9 cellular contexts compared by ENCODE assay signal in the genomic region with DNA sequence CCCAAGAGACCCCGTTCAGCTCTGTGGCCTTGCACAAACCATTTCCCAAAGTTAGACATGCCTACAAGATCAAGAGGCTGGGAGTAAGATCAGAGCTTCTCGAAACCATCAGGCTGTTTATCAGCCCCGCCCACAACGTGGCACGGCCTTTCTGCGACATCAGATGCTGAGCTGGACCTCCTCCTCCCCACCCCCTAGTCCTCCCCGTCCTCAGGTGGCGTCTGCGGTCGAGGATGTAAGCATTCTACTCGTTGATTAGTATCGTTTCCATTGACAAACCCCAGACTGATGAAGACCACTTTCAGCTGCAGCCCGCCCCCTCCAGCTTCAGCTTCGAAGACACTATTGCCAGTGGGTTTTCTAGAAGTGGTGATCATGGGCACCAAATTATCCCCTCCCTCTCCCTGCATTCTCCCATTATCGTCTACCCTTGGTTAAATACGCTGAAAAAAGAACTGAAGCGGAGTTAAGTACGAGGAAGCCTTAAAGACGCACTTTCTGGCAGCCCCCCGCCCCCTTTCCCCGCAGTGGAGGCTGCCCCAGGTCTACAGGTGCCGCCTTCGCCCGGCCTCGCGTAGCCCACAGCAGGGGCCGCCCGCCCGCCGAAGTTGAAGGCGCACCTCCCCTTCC. TPM values are rescaled to one million over a fixed set of nuclear protein-coding genes. Genes with fewer than 3 reads are reported as not detected.
DNase-seq lines count a peak whose midpoint lies in the region; ATAC-seq, FAIRE-seq and TF ChIP-seq lines count a peak whose summit lies in the region.
"Had no signal": no experiment of that assay in that cellular context is flagged by ENCODE, and none has a peak within 500 bp of the region (broad histone marks: within the 10 kb centered on the region; RNA-seq: fewer than 3 reads in every experiment).

No MANE protein-coding gene starts in this region.

- no peaks in the 10 kb centered on the region for H3K36me3 ChIP-seq in pancreas

- H3K27me3 Mint-ChIP-seq in activated T-helper 1 cell treated with anti-CD3 and anti-CD28 coated beads, Interleukin-12 subunit alpha, Interleukin-12 subunit beta, Interleukin-2, Interleukin-4 antibody, amounts not matched to agents 30 ng/mL and 10 ng/mL and 1 ng/mL, durations not matched to agents 14 hours and 24 hours and 36 hours (ENCODE audit: insufficient read depth) = peaks cover 39% of the 10 kb centered on the region

- H3K27ac ChIP-seq in pancreas = peak overlapping the region; percentile 86 to 96 (median 91)

- H3K9me3 Mint-ChIP-seq in activated T-helper 1 cell treated with anti-CD3 and anti-CD28 coated beads, Interleukin-12 subunit alpha, Interleukin-12 subunit beta, Interleukin-2, Interleukin-4 antibody, amounts not matched to agents 30 ng/mL and 10 ng/mL and 1 ng/mL, durations not matched to agents 14 hours and 24 hours and 36 hours = no peaks in the 10 kb centered on the region

- no peak overlapping the region for H3K27ac Mint-ChIP-seq in activated T-helper 1 cell treated with anti-CD3 and anti-CD28 coated beads, Interleukin-12 subunit alpha, Interleukin-12 subunit beta, Interleukin-2, Interleukin-4 antibody, amounts not matched to agents 30 ng/mL and 10 ng/mL and 1 ng/mL, durations not matched to agents 14 hours and 24 hours and 36 hours

- no peak for FAIRE-seq in pancreas (lab: Jason Lieb, UNC)
- FAIRE-seq: islet of Langerhans had no signal

- intact Hi-C loops in activated T-helper 1 cell treated with anti-CD3 and anti-CD28 coated beads, Interleukin-12 subunit alpha, Interleukin-12 subunit beta, Interleukin-2, Interleukin-4 antibody, amounts not matched to agents 30 ng/mL and 10 ng/mL and 1 ng/mL, durations not matched to agents 14 hours and 24 hours and 36 hours (cut with micrococcal nuclease) = no loop called here
- intact Hi-C loops in pancreas (cut with DNase I) = no loop called here

- DNase-seq in stimulated activated CD4-positive, alpha-beta T cell treated with anti-CD3 and anti-CD28 coated beads, Interleukin-15, amount 100 ng/mL, for 24 hours = peak; percentile 23
- DNase-seq in stimulated activated CD4-positive, alpha-beta T cell treated with anti-CD3 and anti-CD28 coated beads, Interleukin-2, amount 100 ng/mL, for 48 hours = no peak
- peak; percentile 45 for DNase-seq in HuH-7.5 (ENCODE audit: low spot score)
- no peak for DNase-seq in activated T-helper 1 cell treated with anti-CD3 and anti-CD28 coated beads, Interleukin-12 subunit alpha, Interleukin-12 subunit beta, Interleukin-2, Interleukin-4 antibody, amounts not matched to agents 30 ng/mL and 10 ng/mL and 1 ng/mL, durations not matched to agents 14 hours and 24 hours and 36 hours (ENCODE audit: low spot score)
- peak; percentile 40 for DNase-seq in glomerular visceral epithelial cell (ENCODE audit: extremely low spot score)
- peak; percentile 34 to 77 (median 52) for DNase-seq in pancreas
- DNase-seq in amniotic stem cell (lab: John Stamatoyannopoulos, UW) = no peak

- H3K36me3 Mint-ChIP-seq in activated T-helper 1 cell treated with anti-CD3 and anti-CD28 coated beads, Interleukin-12 subunit alpha, Interleukin-12 subunit beta, Interleukin-2, Interleukin-4 antibody, amounts not matched to agents 30 ng/mL and 10 ng/mL and 1 ng/mL, durations not matched to agents 14 hours and 24 hours and 36 hours (ENCODE audit: low read depth) = no peaks in the 10 kb centered on the region

- H3K4me1 ChIP-seq in pancreas = peaks cover 0 to 9% (median 0%) of the 10 kb centered on the region in 3 donors

- peak; percentile 27 to 64 (median 50) for ATAC-seq in pancreas
- no peak for ATAC-seq in activated CD4-positive, CD25-positive, alpha-beta regulatory T cell treated with anti-CD3 and anti-CD28 coated beads, Interleukin-2, amount 50 U/mL, for 24 hours

- TF ChIP-seq CTCF in pancreas (IDR thresholded peaks at IDR 0.05) = no peak

- no peaks in the 10 kb centered on the region for H3K9me3 ChIP-seq in pancreas

- WGBS in pancreas, 2 donors = 2 to 3% methylated on average over 31 of the region's 31 CpGs

- H3K4me1 Mint-ChIP-seq in activated T-helper 1 cell treated with anti-CD3 and anti-CD28 coated beads, Interleukin-12 subunit alpha, Interleukin-12 subunit beta, Interleukin-2, Interleukin-4 antibody, amounts not matched to agents 30 ng/mL and 10 ng/mL and 1 ng/mL, durations not matched to agents 14 hours and 24 hours and 36 hours (ENCODE audit: low read depth) = peaks cover 5% of the 10 kb centered on the region

- peak overlapping the region; percentile 35 for H3K4me3 Mint-ChIP-seq in activated T-helper 1 cell treated with anti-CD3 and anti-CD28 coated beads, Interleukin-12 subunit alpha, Interleukin-12 subunit beta, Interleukin-2, Interleukin-4 antibody, amounts not matched to agents 30 ng/mL and 10 ng/mL and 1 ng/mL, durations not matched to agents 14 hours and 24 hours and 36 hours

- no peaks in the 10 kb centered on the region for H3K27me3 ChIP-seq in pancreas

- peak overlapping the region; percentile 71 to 87 (median 84) for H3K4me3 ChIP-seq in pancreas

RNA-seq across cellular contexts. Expression of a gene that starts 1.1 kb away (rescaled TPM):
- not detected in 2 replicates for total RNA-seq in activated T-helper 1 cell treated with anti-CD3 and anti-CD28 coated beads, Interleukin-12 subunit alpha, Interleukin-12 subunit beta, Interleukin-2, Interleukin-4 antibody, amounts not matched to agents 30 ng/mL and 10 ng/mL and 1 ng/mL, durations not matched to agents 14 hours and 24 hours and 36 hours
- total RNA-seq in pancreas = 10 to 100 TPM; 11.9 to 26.4 (median 14.2) TPM
- polyA plus RNA-seq in pancreas = 10 to 100 TPM; 12.5 to 13.0 TPM

RNA-seq across cellular contexts. Expression of a gene that starts 53.6 kb away (rescaled TPM):
- total RNA-seq in activated T-helper 1 cell treated with anti-CD3 and anti-CD28 coated beads, Interleukin-12 subunit alpha, Interleukin-12 subunit beta, Interleukin-2, Interleukin-4 antibody, amounts not matched to agents 30 ng/mL and 10 ng/mL and 1 ng/mL, durations not matched to agents 14 hours and 24 hours and 36 hours = not detected in 2 replicates
- under 1 TPM; 0.16 to 0.88 (median 0.49) TPM for total RNA-seq in pancreas
- polyA plus RNA-seq in pancreas = under 1 TPM; 0.52 to 0.65 TPM

Comparison
In these comparisons a context has a peak if more than half of its experiments do, and no peak if none do; other contexts are left out.
1. DNase-seq: peak in stimulated activated CD4-positive, alpha-beta T cell treated with anti-CD3 and anti-CD28 coated beads, Interleukin-15, amount 100 ng/mL, for 24 hours (single experiment), HuH-7.5 (single experiment), glomerular visceral epithelial cell (single experiment) and pancreas (6 of 6); none in stimulated activated CD4-positive, alpha-beta T cell treated with anti-CD3 and anti-CD28 coated beads, Interleukin-2, amount 100 ng/mL, for 48 hours (0 of 2), activated T-helper 1 cell treated with anti-CD3 and anti-CD28 coated beads, Interleukin-12 subunit alpha, Interleukin-12 subunit beta, Interleukin-2, Interleukin-4 antibody, amounts not matched to agents 30 ng/mL and 10 ng/mL and 1 ng/mL, durations not matched to agents 14 hours and 24 hours and 36 hours (single experiment) and amniotic stem cell (single experiment).
2. ATAC-seq: peak in pancreas (4 of 4); none in activated CD4-positive, CD25-positive, alpha-beta regulatory T cell treated with anti-CD3 and anti-CD28 coated beads, Interleukin-2, amount 50 U/mL, for 24 hours (0 of 2).
3. RNA of a gene that starts 1.1 kb away (total RNA-seq): 11.9 to 26.4 TPM in pancreas; not detected in activated T-helper 1 cell treated with anti-CD3 and anti-CD28 coated beads, Interleukin-12 subunit alpha, Interleukin-12 subunit beta, Interleukin-2, Interleukin-4 antibody, amounts not matched to agents 30 ng/mL and 10 ng/mL and 1 ng/mL, durations not matched to agents 14 hours and 24 hours and 36 hours; every median in the first group is over 10 times any median in the second.